In the genomic region with DNA sequence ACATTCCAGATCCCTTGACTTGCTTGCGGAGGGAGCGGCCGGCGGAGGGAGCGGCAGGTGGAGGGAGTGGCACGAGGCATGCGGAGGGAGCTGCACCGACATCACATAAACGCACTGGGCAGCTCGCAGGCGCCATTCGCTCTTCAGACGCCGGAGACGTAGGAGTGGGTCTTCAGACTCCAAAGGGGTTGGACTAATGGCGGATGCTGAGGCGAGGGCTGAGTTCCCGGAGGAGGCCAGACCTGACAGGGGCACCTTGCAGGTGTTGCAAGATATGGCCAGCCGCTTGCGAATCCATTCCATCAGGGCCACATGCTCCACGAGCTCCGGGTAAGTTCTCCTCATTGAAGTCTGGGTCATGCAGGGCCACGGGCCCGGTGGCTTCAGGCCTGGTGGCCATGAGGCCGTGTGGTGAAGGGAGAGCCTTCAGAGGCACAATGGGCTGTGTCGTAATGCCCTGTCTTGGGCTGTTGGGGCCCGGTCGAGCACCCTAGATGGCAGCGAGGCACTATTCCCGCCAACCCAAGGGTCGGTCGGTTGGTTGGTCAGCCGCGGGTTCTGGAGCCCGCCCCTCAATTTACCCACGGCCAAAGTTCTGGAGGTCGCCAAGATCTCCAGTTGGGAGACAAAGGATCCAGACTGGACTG, we compare ENCODE assay signal across 23 cellular contexts. TPM values are rescaled to one million over a fixed set of nuclear protein-coding genes. Genes with fewer than 3 reads are reported as not detected.
DNase-seq lines count a peak whose midpoint lies in the region; ATAC-seq and TF ChIP-seq lines count a peak whose summit lies in the region.
"Had no signal": no experiment of that assay in that cellular context is flagged by ENCODE, and none has a peak within 500 bp of the region (broad histone marks: within the 10 kb centered on the region; RNA-seq: fewer than 3 reads in every experiment).

A gene with protein sequence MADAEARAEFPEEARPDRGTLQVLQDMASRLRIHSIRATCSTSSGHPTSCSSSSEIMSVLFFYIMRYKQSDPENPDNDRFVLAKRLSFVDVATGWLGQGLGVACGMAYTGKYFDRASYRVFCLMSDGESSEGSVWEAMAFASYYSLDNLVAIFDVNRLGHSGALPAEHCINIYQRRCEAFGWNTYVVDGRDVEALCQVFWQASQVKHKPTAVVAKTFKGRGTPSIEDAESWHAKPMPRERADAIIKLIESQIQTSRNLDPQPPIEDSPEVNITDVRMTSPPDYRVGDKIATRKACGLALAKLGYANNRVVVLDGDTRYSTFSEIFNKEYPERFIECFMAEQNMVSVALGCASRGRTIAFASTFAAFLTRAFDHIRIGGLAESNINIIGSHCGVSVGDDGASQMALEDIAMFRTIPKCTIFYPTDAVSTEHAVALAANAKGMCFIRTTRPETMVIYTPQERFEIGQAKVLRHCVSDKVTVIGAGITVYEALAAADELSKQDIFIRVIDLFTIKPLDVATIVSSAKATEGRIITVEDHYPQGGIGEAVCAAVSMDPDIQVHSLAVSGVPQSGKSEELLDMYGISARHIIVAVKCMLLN (plus strand): TSS at position 132 of the 647 bp plus-strand sequence. CDS start 65 bp downstream, at position 197.

- intact Hi-C loops in Right ventricle myocardium inferior (cut with DNase I) (no loop called here), right cardiac atrium (cut with DNase I) (no loop called here)

- ATAC-seq in Right ventricle myocardium inferior (no peak), right cardiac atrium (no peak), HG03175 (IDR thresholded peaks at IDR 0.05; ENCODE audit: unreplicated experiment) (no peak)
- no peak for ATAC-seq in CD4-positive, CD25-positive, alpha-beta regulatory T cell (ENCODE audit: low read depth in 2 of 2)
- ATAC-seq: HCT116 had no signal

- H3K4me1 ChIP-seq in right cardiac atrium (ENCODE audit: control insufficient read depth, insufficient read depth, low read length), result no peaks in the 10 kb centered on the region
- no peaks in the 10 kb centered on the region for H3K4me1 ChIP-seq in CD4-positive, CD25-positive, alpha-beta regulatory T cell (ENCODE audit: control insufficient read depth, insufficient read depth, low read length, poor library complexity, severe bottlenecking)
- no peaks in the 10 kb centered on the region for H3K4me1 ChIP-seq in osteoblast (ENCODE audit: insufficient read depth, low read length)
- H3K4me1 ChIP-seq: BE2C had no signal

- H3K27me3 ChIP-seq in right cardiac atrium (ENCODE audit: control insufficient read depth, insufficient read depth) (no peaks in the 10 kb centered on the region), osteoblast (ENCODE audit: insufficient read depth, low read length) (no peaks in the 10 kb centered on the region)
- H3K27me3 ChIP-seq in CD4-positive, CD25-positive, alpha-beta regulatory T cell (ENCODE audit: control insufficient read depth, insufficient read depth, low read length), result no peaks in the 10 kb centered on the region
- H3K27me3 ChIP-seq: BE2C had no signal

- peaks cover 0 to 15% (median 5%) of the 10 kb centered on the region in 4 donors for H3K4me1 Mint-ChIP-seq in CD4-positive, CD25-positive, alpha-beta regulatory T cell
- no peaks in the 10 kb centered on the region for H3K4me1 Mint-ChIP-seq in chondrocyte (ENCODE audit: low read depth)

- no peak within 1 kb of the TSS for H3K4me3 Mint-ChIP-seq in CD4-positive, CD25-positive, alpha-beta regulatory T cell
- H3K4me3 Mint-ChIP-seq in chondrocyte (ENCODE audit: unreplicated experiment), result no peak within 1 kb of the TSS

- no peak within 1 kb of the TSS for H3K27ac ChIP-seq in right cardiac atrium (ENCODE audit: low read length)
- H3K27ac ChIP-seq in CD4-positive, CD25-positive, alpha-beta regulatory T cell (ENCODE audit: insufficient read depth, low read length, poor library complexity, severe bottlenecking), result no peak within 1 kb of the TSS
- H3K27ac ChIP-seq in osteoblast (ENCODE audit: low read depth, low read length), result no peak within 1 kb of the TSS
- H3K27ac ChIP-seq: HL-60 had no signal

- peak within 1 kb of the TSS in 2 of 3 donors; percentile 46 to 69 for H3K27ac Mint-ChIP-seq in CD4-positive, CD25-positive, alpha-beta regulatory T cell
- H3K27ac Mint-ChIP-seq in chondrocyte (ENCODE audit: unreplicated experiment), result no peak within 1 kb of the TSS

- H3K9me3 ChIP-seq in right cardiac atrium (ENCODE audit: control insufficient read depth, low read length), result no peaks in the 10 kb centered on the region
- no peaks in the 10 kb centered on the region for H3K9me3 ChIP-seq in CD4-positive, CD25-positive, alpha-beta regulatory T cell (ENCODE audit: control insufficient read depth in 2 of 2, low read length in 2 of 2)
- H3K9me3 ChIP-seq in osteoblast (ENCODE audit: low read depth, low read length), result no peaks in the 10 kb centered on the region
- H3K9me3 ChIP-seq: BE2C had no signal

- H3K4me2 ChIP-seq in osteoblast (ENCODE audit: insufficient read depth, low read length), result no peak within 1 kb of the TSS

- H3K27me3 Mint-ChIP-seq in CD4-positive, CD25-positive, alpha-beta regulatory T cell, result no peaks in the 10 kb centered on the region
- H3K27me3 Mint-ChIP-seq in chondrocyte (ENCODE audit: low read depth), result no peaks in the 10 kb centered on the region

- no peaks in the 10 kb centered on the region for H3K79me2 ChIP-seq in osteoblast (ENCODE audit: insufficient read depth, low read length)

- DNase-seq in Right ventricle myocardium inferior (ENCODE audit: missing footprints) (no peak), right cardiac atrium (no peak), chondrocyte (ENCODE audit: low spot score) (peak; percentile 68), osteoblast (ENCODE audit: insufficient read length, low spot score, missing footprints) (peak; percentile 11), NCI-H1694 (lab: John Stamatoyannopoulos, UW) (no peak)
- DNase-seq in CD4-positive, CD25-positive, alpha-beta regulatory T cell, result no peak
- no peak for DNase-seq in stimulated activated naive CD4-positive, alpha-beta T cell (lab: John Stamatoyannopoulos, UW)
- DNase-seq: 8988T, ACHN, BE2C, DMS153, DND-41, Kasumi-1, NCI-H1105, NCI-H1436 treated with DMSO at 0.1 percent for 48 hours, NCI-H1930, NCI-H446 treated with DMSO at 0.1 percent for 48 hours, NCI-H526, RPMI8226, SHP77 treated with DMSO at 0.1 percent for 48 hours had no signal

- no peaks in the 10 kb centered on the region for H4K20me1 ChIP-seq in osteoblast (ENCODE audit: insufficient read depth, low read length)

- no peaks in the 10 kb centered on the region for H3K36me3 Mint-ChIP-seq in CD4-positive, CD25-positive, alpha-beta regulatory T cell
- no peaks in the 10 kb centered on the region for H3K36me3 Mint-ChIP-seq in chondrocyte (ENCODE audit: low read depth)

- no peak for TF ChIP-seq CTCF in chondrocyte (IDR thresholded peaks at IDR 0.05)
- no peak for TF ChIP-seq CTCF in osteoblast (IDR thresholded peaks at IDR 0.05; ENCODE audit: extremely low read depth, low read depth, low read length)

- H3K4me3 ChIP-seq in right cardiac atrium (ENCODE audit: low read length), result no peak within 1 kb of the TSS
- H3K4me3 ChIP-seq in CD4-positive, CD25-positive, alpha-beta regulatory T cell (ENCODE audit: low read depth, low read length), result no peak within 1 kb of the TSS
- no peak within 1 kb of the TSS for H3K4me3 ChIP-seq in osteoblast (ENCODE audit: insufficient read depth, low read length)

- H3K9me3 Mint-ChIP-seq in CD4-positive, CD25-positive, alpha-beta regulatory T cell, result no peaks in the 10 kb centered on the region
- peaks cover 9% of the 10 kb centered on the region for H3K9me3 Mint-ChIP-seq in chondrocyte (ENCODE audit: low read depth)

- no peak within 1 kb of the TSS for H2AFZ ChIP-seq in osteoblast (ENCODE audit: low read length)

- WGBS in right cardiac atrium, result 98% methylated on average over 37 of the region's 37 CpGs

- no peaks in the 10 kb centered on the region for H3K36me3 ChIP-seq in CD4-positive, CD25-positive, alpha-beta regulatory T cell (ENCODE audit: control insufficient read depth, insufficient read depth, low read length)
- no peaks in the 10 kb centered on the region for H3K36me3 ChIP-seq in osteoblast (ENCODE audit: insufficient read depth, low read length)
- H3K36me3 ChIP-seq: BE2C had no signal

RNA-seq across cellular contexts. Expression of the gene that starts here (rescaled TPM):
- 13.0 TPM for total RNA-seq in Right ventricle myocardium inferior
- total RNA-seq in right cardiac atrium, result 10 to 100 TPM in 1 of 4 donors, 1 to 10 TPM in 3; 5.5 to 11.9 (median 9.1) TPM
- polyA plus RNA-seq in right cardiac atrium, result 6.0 TPM
- total RNA-seq in CD4-positive, CD25-positive, alpha-beta regulatory T cell, result 8.1 TPM
- polyA plus RNA-seq in CD4-positive, CD25-positive, alpha-beta regulatory T cell, result 10 to 100 TPM; 21.0 to 34.3 (median 25.4) TPM
- total RNA-seq in chondrocyte, result not detected in 3 replicates
- total RNA-seq in osteoblast, result not detected in 2 replicates

Comparison
In these comparisons a context has a peak if more than half of its experiments do, and no peak if none do; other contexts are left out.
1. Peak in DNase-seq in chondrocyte; RNA of the gene not detected or under 1 TPM.
2. Peak in DNase-seq in osteoblast; RNA of the gene not detected or under 1 TPM.